Comparison of ENCODE assay signal across 28 cellular contexts in the genomic region with DNA sequence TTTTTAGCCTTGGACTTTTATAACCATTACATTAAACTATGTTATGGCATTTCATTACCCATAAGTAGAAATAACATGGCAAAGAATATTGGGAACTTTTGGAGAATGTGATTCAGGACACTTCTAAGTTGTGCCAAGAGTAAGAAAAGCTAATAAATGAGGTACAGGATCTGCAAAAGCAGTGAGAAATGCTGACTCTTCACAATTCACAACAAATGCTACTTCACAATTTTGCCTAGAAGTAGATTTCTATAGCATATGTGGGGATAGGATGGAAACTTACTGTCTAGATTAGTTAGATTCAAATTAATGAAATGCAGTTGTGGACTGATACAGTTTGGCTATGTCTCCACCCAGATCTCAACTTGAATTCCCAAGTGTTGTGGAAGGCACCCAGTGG.
"Had no signal": no experiment of that assay in that cellular context is flagged by ENCODE, and none has a peak within 500 bp of the region (broad histone marks: within the 10 kb centered on the region; RNA-seq: fewer than 3 reads in every experiment).

No MANE protein-coding gene starts in this region.

- H3K27me3 ChIP-seq: colonic mucosa, esophagus squamous epithelium, gastrocnemius medialis, heart right ventricle, left lung had no signal

- H3K27me3 Mint-ChIP-seq: dendritic cell treated with granulocyte-macrophage colony-stimulating factor and Interleukin-4, amounts not matched to agents 40 ng/mL and 50 ng/mL, for 4 days had no signal

- H3K36me3 ChIP-seq: colonic mucosa, esophagus squamous epithelium, gastrocnemius medialis, heart right ventricle, left lung, lower lobe of right lung had no signal

- H3K4me3 Mint-ChIP-seq: dendritic cell treated with granulocyte-macrophage colony-stimulating factor and Interleukin-4, amounts not matched to agents 40 ng/mL and 50 ng/mL, for 4 days; effector memory CD8-positive, alpha-beta T cell; endodermal cell; mesothelial cell of epicardium; naive B cell; naive thymus-derived CD8-positive, alpha-beta T cell had no signal

- H3K9me3 Mint-ChIP-seq: dendritic cell treated with granulocyte-macrophage colony-stimulating factor and Interleukin-4, amounts not matched to agents 40 ng/mL and 50 ng/mL, for 4 days had no signal

- H3K27ac ChIP-seq: colonic mucosa, epithelial cell of prostate, esophagus squamous epithelium, gastrocnemius medialis, heart right ventricle, left lung, lower lobe of right lung had no signal

- H3K4me3 ChIP-seq: colonic mucosa, esophagus squamous epithelium, gastrocnemius medialis, heart right ventricle, left lung, lower lobe of right lung, mucosa of descending colon had no signal

- H3K4me1 Mint-ChIP-seq: endodermal cell; mesothelial cell of epicardium; naive B cell; naive thymus-derived CD8-positive, alpha-beta T cell had no signal

- H3K36me3 Mint-ChIP-seq: mesothelial cell of epicardium; naive thymus-derived CD8-positive, alpha-beta T cell had no signal

- H3K9me3 ChIP-seq: colonic mucosa, esophagus squamous epithelium, gastrocnemius medialis, heart right ventricle, left lung, lower lobe of right lung, mucosa of descending colon had no signal

- H3K4me1 ChIP-seq: colonic mucosa, esophagus squamous epithelium, gastrocnemius medialis, heart right ventricle, left lung, lower lobe of right lung had no signal

- FAIRE-seq: endometrium, islet of Langerhans, keratinocyte had no signal

- DNase-seq: colonic mucosa; cortex of kidney; effector CD8-positive, alpha-beta T cell; effector memory CD8-positive, alpha-beta T cell; endodermal cell; erythroblast; esophagus squamous epithelium; foreskin melanocyte; gastrocnemius medialis; glutamatergic neuron; head of caudate nucleus; heart right ventricle; hippocampal formation; left cardiac atrium; left lung; left ventricle myocardium superior; lower lobe of right lung; mesenchymal stem cell; mucosa of descending colon; naive B cell; naive thymus-derived CD8-positive, alpha-beta T cell had no signal

- H3K27ac Mint-ChIP-seq: dendritic cell treated with granulocyte-macrophage colony-stimulating factor and Interleukin-4, amounts not matched to agents 40 ng/mL and 50 ng/mL, for 4 days; effector memory CD8-positive, alpha-beta T cell; endodermal cell; mesothelial cell of epicardium; naive B cell; naive thymus-derived CD8-positive, alpha-beta T cell had no signal

- ATAC-seq: effector memory CD8-positive, alpha-beta T cell; esophagus mucosa; gastrocnemius medialis; heart right ventricle; left cardiac atrium; left lung; left ventricle myocardium superior; lower lobe of right lung; mucosa of descending colon; naive thymus-derived CD8-positive, alpha-beta T cell had no signal
